ENCODE assay signal across 8 cellular contexts in genomic region chr3:16511561-16512434, GRCh38.
DNase-seq lines count a peak whose midpoint lies in the region; ATAC-seq and TF ChIP-seq lines count a peak whose summit lies in the region.

No MANE protein-coding gene starts in this region.

- no peaks in the 10 kb centered on the region for H3K27me3 Mint-ChIP-seq in T-helper 1 cell treated with Interleukin-12 subunit alpha and Interleukin-12 subunit beta and Interleukin-4 antibody, amounts not matched to agents 30 μg/mL and 1 μg/mL, for 36 hours (ENCODE audit: low read depth)

- in situ Hi-C loops in astrocyte of the cerebellum (cut with HindIII; ENCODE audit: low sequenced_read_pairs) = no loop called here

- no peaks in the 10 kb centered on the region for H3K27me3 ChIP-seq in ACC112 (ENCODE audit: insufficient read depth, low read length)

- DNase-seq in astrocyte of the cerebellum (ENCODE audit: low read depth) (peak; percentile 85), kidney tubule cell (ENCODE audit: low spot score) (peak; percentile 68), NCI-H774 (lab: John Stamatoyannopoulos, UW) (no peak)
- DNase-seq in stimulated activated CD4-positive, alpha-beta T cell treated with anti-CD3 and anti-CD28 coated beads, Interleukin-4, amount 100 ng/mL, for 24 hours = peak; percentile 83

- peaks cover 31% of the 10 kb centered on the region for H3K4me1 ChIP-seq in ACC112 (ENCODE audit: control insufficient read depth, insufficient read depth, low read length, unreplicated experiment)

- H2AFZ ChIP-seq in ACC112 (ENCODE audit: low read length, unreplicated experiment) = peak overlapping the region; percentile 1

- H3K36me3 Mint-ChIP-seq in T-helper 1 cell treated with Interleukin-12 subunit alpha and Interleukin-12 subunit beta and Interleukin-4 antibody, amounts not matched to agents 30 μg/mL and 1 μg/mL, for 36 hours (ENCODE audit: low read depth) = peaks cover 20% of the 10 kb centered on the region

- H3K4me3 Mint-ChIP-seq in T-helper 1 cell treated with Interleukin-12 subunit alpha and Interleukin-12 subunit beta and Interleukin-4 antibody, amounts not matched to agents 30 μg/mL and 1 μg/mL, for 36 hours = peak overlapping the region; percentile 96

- peak overlapping the region; percentile 88 for H3K27ac ChIP-seq in ACC112 (ENCODE audit: low read depth, low read length)

- H3K4me1 Mint-ChIP-seq in T-helper 1 cell treated with Interleukin-12 subunit alpha and Interleukin-12 subunit beta and Interleukin-4 antibody, amounts not matched to agents 30 μg/mL and 1 μg/mL, for 36 hours (ENCODE audit: low read depth) = peaks cover 72% of the 10 kb centered on the region

- H3K36me3 ChIP-seq in ACC112 (ENCODE audit: insufficient read depth, low read length) = 0 out of 2 replicates have a peak, but pooled peaks cover under 1% of the 10 kb centered on the region

- peak; percentile 53 for ATAC-seq in GM18907 (IDR thresholded peaks at IDR 0.05; ENCODE audit: unreplicated experiment)
- peak; percentile 38 for ATAC-seq in HG03097 (IDR thresholded peaks at IDR 0.05; ENCODE audit: low FRiP score, unreplicated experiment)

- H3K9me3 Mint-ChIP-seq in T-helper 1 cell treated with Interleukin-12 subunit alpha and Interleukin-12 subunit beta and Interleukin-4 antibody, amounts not matched to agents 30 μg/mL and 1 μg/mL, for 36 hours = no peaks in the 10 kb centered on the region

- no peak for TF ChIP-seq CTCF in astrocyte of the cerebellum (IDR thresholded peaks at IDR 0.05; ENCODE audit: low read depth, low read length, missing control alignments)

- peak overlapping the region; percentile 94 for H3K4me3 ChIP-seq in ACC112 (ENCODE audit: low read depth, low read length)
- H3K4me3 ChIP-seq in astrocyte of the cerebellum (ENCODE audit: low read depth, low read length) = peak overlapping the region; percentile 66

- H3K27ac Mint-ChIP-seq in T-helper 1 cell treated with Interleukin-12 subunit alpha and Interleukin-12 subunit beta and Interleukin-4 antibody, amounts not matched to agents 30 μg/mL and 1 μg/mL, for 36 hours = peak overlapping the region; percentile 89

- H3K79me2 ChIP-seq in ACC112 (ENCODE audit: control insufficient read depth, insufficient read depth, low read length, unreplicated experiment) = peaks cover 51% of the 10 kb centered on the region
